Comparison of ENCODE assay signal across 8 cellular contexts in genomic region chr4:2009651-2010233, GRCh38. TPM values are rescaled to one million over a fixed set of nuclear protein-coding genes. Genes with fewer than 3 reads are reported as not detected.
A peak's percentile ranks its signal among the peaks of the same experiment; 100 is the strongest.
DNase-seq lines count a peak whose midpoint lies in the region; ATAC-seq and TF ChIP-seq lines count a peak whose summit lies in the region.

No MANE protein-coding gene starts in this region.

- intact Hi-C loops in PC-3 (cut with micrococcal nuclease), result no loop called here

- DNase-seq in HS-5 (ENCODE audit: low read depth), result peak; percentile 13
- DNase-seq in PC-3, result peak; percentile 55
- DNase-seq in activated effector memory CD4-positive, alpha-beta T cell treated with Interleukin-2 at 50 U/mL for 16 hours, result peak; percentile 45
- DNase-seq in fibroblast of the aortic adventitia (ENCODE audit: low read depth), result peak; percentile 43
- DNase-seq in thoracic aorta (ENCODE audit: low spot score), result no peak

- ATAC-seq in PC-3 (peak; percentile 66), thoracic aorta (ENCODE audit: insufficient number of reproducible peaks, low FRiP score, low read depth) (peak; percentile 58), HG03139 (IDR thresholded peaks at IDR 0.05; ENCODE audit: unreplicated experiment) (no peak)

- peak overlapping the region; percentile 76 for H2AFZ ChIP-seq in PC-3 (ENCODE audit: low read length)

- H3K9me3 ChIP-seq in PC-3 (ENCODE audit: low read length), result no peaks in the 10 kb centered on the region
- H3K9me3 ChIP-seq in thoracic aorta, result no peaks in the 10 kb centered on the region

- H3K4me1 Mint-ChIP-seq in nephron, result peaks cover 18% of the 10 kb centered on the region

- peak overlapping the region; percentile 94 to 97 (median 96) for H3K27ac Mint-ChIP-seq in nephron

- H3K27me3 ChIP-seq in PC-3 (ENCODE audit: low read length), result no peaks in the 10 kb centered on the region
- H3K27me3 ChIP-seq in thoracic aorta (replicated peaks; ENCODE audit: insufficient read depth), result no peaks in the 10 kb centered on the region

- H3K36me3 Mint-ChIP-seq in nephron (ENCODE audit: low read depth), result peaks cover 15% of the 10 kb centered on the region

- H3K4me1 ChIP-seq in PC-3 (ENCODE audit: insufficient read depth, low read length) (peaks cover 14% of the 10 kb centered on the region), thoracic aorta (ENCODE audit: control insufficient read depth in 1 of 2, low read depth in 2 of 2) (peaks cover 14 to 19% of the 10 kb centered on the region in 2 donors)

- H3K9ac ChIP-seq in PC-3 (ENCODE audit: low read length), result peak overlapping the region; percentile 87

- peaks cover 16% of the 10 kb centered on the region; the same call in 1 of the 2 replicates for H4K20me1 ChIP-seq in PC-3 (ENCODE audit: low read length)

- no peaks in the 10 kb centered on the region for H3K9me3 Mint-ChIP-seq in nephron

- H3K27ac ChIP-seq in PC-3 (ENCODE audit: low read length), result peak overlapping the region; percentile 82
- peak overlapping the region; percentile 90 to 99 for H3K27ac ChIP-seq in thoracic aorta

- H3K27me3 Mint-ChIP-seq in nephron (ENCODE audit: low read depth), result no peaks in the 10 kb centered on the region

- H3K4me3 Mint-ChIP-seq in nephron, result peak overlapping the region; percentile 94 to 98 (median 95)

- POLR2A ChIA-PET in PC-3 (lab: Charles Lee; ENCODE audit: unreplicated experiment), result no interaction called here

- H3K9me2 ChIP-seq in PC-3 (replicated peaks; ENCODE audit: low read length), result no peaks in the 10 kb centered on the region

- H3K4me2 ChIP-seq in PC-3 (ENCODE audit: low read length), result peak overlapping the region; percentile 100

- CTCF ChIA-PET in PC-3 (lab: Charles Lee), result no interaction called here

- peaks cover 39% of the 10 kb centered on the region for H3K79me2 ChIP-seq in PC-3 (ENCODE audit: low read length)

- H3F3A ChIP-seq in PC-3 (ENCODE audit: low read length, unreplicated experiment), result no peaks in the 10 kb centered on the region

- peak; percentile 19; the same call in 1 of the 2 replicates for TF ChIP-seq CTCF in PC-3 (conservative IDR thresholded peaks at IDR 0.05; ENCODE audit: low read depth, low read length)
- TF ChIP-seq CTCF in fibroblast of the aortic adventitia (IDR thresholded peaks at IDR 0.05; ENCODE audit: insufficient read depth, low read length), result peak; percentile 39
- TF ChIP-seq CTCF in nephron (IDR thresholded peaks at IDR 0.05; ENCODE audit: unreplicated experiment in 3 of 3), result peak; percentile 29 to 46 (median 31)
- TF ChIP-seq CTCF in thoracic aorta (IDR thresholded peaks at IDR 0.05), result peak; percentile 17

- H3K4me3 ChIP-seq in GM08714 (ENCODE audit: low read length) (peak overlapping the region; percentile 96; the same call in 1 of the 2 replicates), PC-3 (ENCODE audit: low read length) (peak overlapping the region; percentile 77), fibroblast of the aortic adventitia (ENCODE audit: low read depth, low read length) (peak overlapping the region; percentile 100), thoracic aorta (peak overlapping the region; percentile 92)

- TSS peak; percentile 50 for BruUV-seq in PC-3 (replicated peaks; lab: Mats Ljungman, UMichigan)

- no peaks in the 10 kb centered on the region for H3K36me3 ChIP-seq in PC-3 (ENCODE audit: low read depth, low read length)
- no peaks in the 10 kb centered on the region for H3K36me3 ChIP-seq in thoracic aorta

RNA-seq across cellular contexts. Expression of gene NELFA, which starts 1.0 kb away (rescaled TPM):
- 30.0 and 35.8 TPM in 2 replicates for total RNA-seq in PC-3 (2014; rRNA removed)
- total RNA-seq in fibroblast of the aortic adventitia (ENCODE audit: low replicate concordance), result 14.8 and 26.2 TPM in 2 replicates
- total RNA-seq in thoracic aorta, result 10 to 100 TPM; 26.7 to 36.1 TPM

RNA-seq across cellular contexts. Expression of gene NAT8L, which starts 49.4 kb away (rescaled TPM):
- total RNA-seq in PC-3 (2014; rRNA removed) (1.6 and 2.0 TPM in 2 replicates), fibroblast of the aortic adventitia (ENCODE audit: low replicate concordance) (0.09 and 0.25 TPM in 2 replicates), thoracic aorta (under 1 TPM in 1 of 2 donors, not detected in 1; under 0.01 TPM)
